In genomic region chr18:46291149-46291548, GRCh38 we compare ENCODE assay signal across 19 cellular contexts.
A peak's percentile ranks its signal among the peaks of the same experiment; 100 is the strongest.
DNase-seq lines count a peak whose midpoint lies in the region; ATAC-seq and TF ChIP-seq lines count a peak whose summit lies in the region.
"Had no signal": no experiment of that assay in that cellular context is flagged by ENCODE, and none has a peak within 500 bp of the region (broad histone marks: within the 10 kb centered on the region; RNA-seq: fewer than 3 reads in every experiment).

No MANE protein-coding gene starts in this region.

- no peaks in the 10 kb centered on the region for H4K20me1 ChIP-seq in Karpas-422 (ENCODE audit: insufficient read depth, low read depth, low read length)
- H4K20me1 ChIP-seq: BLaER1 had no signal

- DNase-seq in GM10266 (ENCODE audit: extremely low spot score) (no peak), Karpas-422 (peak; percentile 82), SKM-1 (lab: John Stamatoyannopoulos, UW; ENCODE audit: unreplicated experiment) (peak; percentile 27), myocyte (ENCODE audit: low read depth) (peak; percentile 85), hepatic stellate cell (ENCODE audit: low spot score) (no peak), NCI-H1436 treated with DMSO at 0.1 percent for 48 hours (lab: John Stamatoyannopoulos, UW) (no peak)
- DNase-seq: activated CD4-positive, alpha-beta T cell treated with anti-CD3 and anti-CD28 coated beads, Interleukin-2, amount 10 ng/mL, durations not matched to agents 7 days and 5 days; activated T-cell treated with anti-CD3 and anti-CD28 coated beads, Interleukin-2, amount 50 U/mL, for 4 hours; amniotic stem cell; colonic mucosa; DMS53; gastrocnemius medialis; GM23248; mesenchymal stem cell; NCI-H2081; NCI-H526 treated with DMSO at 0.1 percent for 48 hours had no signal

- no peaks in the 10 kb centered on the region for H3K36me3 ChIP-seq in Karpas-422 (ENCODE audit: insufficient read depth, low read length)
- H3K36me3 ChIP-seq: BLaER1, colonic mucosa, gastrocnemius medialis, right atrium auricular region had no signal

- no peaks in the 10 kb centered on the region for H3K9me2 ChIP-seq in Karpas-422 (replicated peaks; ENCODE audit: insufficient read depth, low read length)

- peaks cover 34% of the 10 kb centered on the region for H3K4me1 ChIP-seq in Karpas-422 (ENCODE audit: low read length)
- H3K4me1 ChIP-seq: colonic mucosa, right atrium auricular region had no signal

- H3K4me2 ChIP-seq in Karpas-422 (ENCODE audit: low read depth, low read length, poor library complexity, severe bottlenecking) = peak overlapping the region; percentile 33
- H3K4me2 ChIP-seq: BLaER1 had no signal

- no peaks in the 10 kb centered on the region for H3K9me3 ChIP-seq in Karpas-422 (ENCODE audit: low read length)
- H3K9me3 ChIP-seq: BLaER1, colonic mucosa, gastrocnemius medialis, right atrium auricular region had no signal

- H3K4me3 ChIP-seq in Karpas-422 (ENCODE audit: low read length) = no peak overlapping the region
- H3K4me3 ChIP-seq: BLaER1, colonic mucosa, gastrocnemius medialis, GM23248, right atrium auricular region had no signal

- TF ChIP-seq CTCF in GM10266 (IDR thresholded peaks at IDR 0.05; ENCODE audit: control insufficient read depth, insufficient read depth, low read depth, missing control alignments) = peak; percentile 13

- no peaks in the 10 kb centered on the region for H3K27me3 ChIP-seq in Karpas-422 (ENCODE audit: low read length)
- H3K27me3 ChIP-seq: BLaER1, colonic mucosa, gastrocnemius medialis, right atrium auricular region had no signal

- no peaks in the 10 kb centered on the region for H3K79me2 ChIP-seq in Karpas-422 (ENCODE audit: low read length)

- no peak overlapping the region for H3K9ac ChIP-seq in Karpas-422 (ENCODE audit: low read length)
- H3K9ac ChIP-seq: BLaER1, GM23248 had no signal

- ATAC-seq in HG03025 (IDR thresholded peaks at IDR 0.05; ENCODE audit: low FRiP score, unreplicated experiment) = no peak
- ATAC-seq: activated T-cell treated with anti-CD3 and anti-CD28 coated beads, Interleukin-2, amount 50 U/mL, for 4 hours; gastrocnemius medialis had no signal

- peak overlapping the region; percentile 33; the same call in 1 of the 2 replicates for H3K27ac ChIP-seq in Karpas-422 (ENCODE audit: low read length)
- H3K27ac ChIP-seq: BLaER1, colonic mucosa, gastrocnemius medialis, GM23248, right atrium auricular region had no signal

- H2AFZ ChIP-seq in Karpas-422 (ENCODE audit: low read length) = no peak overlapping the region
- H2AFZ ChIP-seq: GM23248 had no signal

Comparison
In these comparisons a context has a peak if more than half of its experiments do, and no peak if none do; other contexts are left out.
1. DNase-seq: peak in Karpas-422 (single experiment), SKM-1 (single experiment) and myocyte (single experiment); none in GM10266 (single experiment), hepatic stellate cell (single experiment) and NCI-H1436 treated with DMSO at 0.1 percent for 48 hours (single experiment).